Comparison of ENCODE assay signal across 14 cellular contexts in genomic region chr20:63772781-63773520, GRCh38. TPM values are rescaled to one million over a fixed set of nuclear protein-coding genes. Genes with fewer than 3 reads are reported as not detected.
DNase-seq lines count a peak whose midpoint lies in the region; ATAC-seq, FAIRE-seq and TF ChIP-seq lines count a peak whose summit lies in the region.
"Had no signal": no experiment of that assay in that cellular context is flagged by ENCODE, and none has a peak within 500 bp of the region (broad histone marks: within the 10 kb centered on the region; RNA-seq: fewer than 3 reads in every experiment).

No MANE protein-coding gene starts in this region.

- no peak overlapping the region for H3K4me3 ChIP-seq in adrenal gland
- no peak overlapping the region for H3K4me3 ChIP-seq in kidney (ENCODE audit: low read length in 2 of 2)
- no peak overlapping the region for H3K4me3 ChIP-seq in upper lobe of right lung
- H3K4me3 ChIP-seq in prostate gland = no peak overlapping the region
- H3K4me3 ChIP-seq: hepatocyte, SJSA1 had no signal

- H3K27ac ChIP-seq in adrenal gland = peak overlapping the region; percentile 10 to 81 (median 76)
- no peak overlapping the region for H3K27ac ChIP-seq in kidney (ENCODE audit: low read depth in 2 of 2, low read length in 2 of 2)
- H3K27ac ChIP-seq in upper lobe of right lung = peak overlapping the region; percentile 36
- no peak overlapping the region for H3K27ac ChIP-seq in prostate gland
- H3K27ac ChIP-seq: hepatocyte, SJSA1 had no signal

- H3K36me3 ChIP-seq in adrenal gland (replicated peaks in 1 of 2) (peaks cover 0 to 16% of the 10 kb centered on the region in 2 donors), kidney (ENCODE audit: control insufficient read depth in 1 of 2, insufficient read depth in 2 of 2, low read length in 2 of 2) (no peaks in the 10 kb centered on the region), upper lobe of right lung (no peaks in the 10 kb centered on the region), prostate gland (no peaks in the 10 kb centered on the region)
- H3K36me3 ChIP-seq: SJSA1 had no signal

- WGBS in adrenal gland, 4 donors = 32 to 53% (median 41%) methylated on average over 6 to 20 of the region's 20 CpGs
- 73% methylated on average over 20 of the region's 20 CpGs for WGBS in prostate gland

- intact Hi-C loops in Right ventricle myocardium superior (cut with DNase I) = no loop called here
- intact Hi-C loops in cardiac septum (cut with DNase I) = no loop called here
- intact Hi-C loops in adrenal gland (cut with DNase I) = no loop called here
- intact Hi-C loops in kidney (cut with DNase I) = no loop called here
- intact Hi-C loops in upper lobe of right lung (cut with DNase I) = no loop called here
- intact Hi-C loops in prostate gland (cut with DNase I) = loop anchor here (10.0 kb wide), 1 partner anchor 202 kb away; the partner anchor contains the start of gene SAMD10

- H3K4me1 ChIP-seq in adrenal gland (replicated peaks in 1 of 2) (peaks cover 7 to 25% of the 10 kb centered on the region in 2 donors), kidney (ENCODE audit: control insufficient read depth in 1 of 2, insufficient read depth in 1 of 2, low read depth in 1 of 2, low read length in 2 of 2) (peaks cover 0 to 15% of the 10 kb centered on the region in 2 donors), upper lobe of right lung (peaks cover 11% of the 10 kb centered on the region), prostate gland (replicated peaks) (no peaks in the 10 kb centered on the region)

- TF ChIP-seq POLR2A in adrenal gland (IDR thresholded peaks at IDR 0.05) (no peak), prostate gland (IDR thresholded peaks at IDR 0.05) (no peak)

- TF ChIP-seq CTCF in adrenal gland (IDR thresholded peaks at IDR 0.05) (no peak), kidney (IDR thresholded peaks at IDR 0.05; ENCODE audit: borderline replicate concordance, extremely low read depth, insufficient read depth) (no peak), upper lobe of right lung (IDR thresholded peaks at IDR 0.05) (no peak), prostate gland (IDR thresholded peaks at IDR 0.05) (no peak)

- FAIRE-seq in kidney (lab: Jason Lieb, UNC) = no peak

- H3K9me3 ChIP-seq in adrenal gland (replicated peaks in 1 of 3) (no peaks in the 10 kb centered on the region), kidney (ENCODE audit: control insufficient read depth in 1 of 2, low read length in 2 of 2) (no peaks in the 10 kb centered on the region), upper lobe of right lung (no peaks in the 10 kb centered on the region), prostate gland (no peaks in the 10 kb centered on the region)
- H3K9me3 ChIP-seq: SJSA1 had no signal

- DNase-seq in Right ventricle myocardium superior (no peak), cardiac septum (ENCODE audit: low spot score) (no peak), adrenal gland (peak; percentile 68 to 90 (median 83)), kidney (peak; percentile 76), upper lobe of right lung (no peak), prostate gland (ENCODE audit: low spot score) (no peak), NCI-H748 (lab: John Stamatoyannopoulos, UW; ENCODE audit: unreplicated experiment) (no peak)
- DNase-seq: activated CD4-positive, alpha-beta memory T cell treated with anti-CD3 and anti-CD28 coated beads for 36 hours; KBM-7; NCI-H187 treated with DMSO at 0.1 percent for 48 hours; NCI-H69 had no signal

- ATAC-seq in Right ventricle myocardium superior (ENCODE audit: poor library complexity) (peak; percentile 63), upper lobe of right lung (peak; percentile 73), HG03469 (IDR thresholded peaks at IDR 0.05; ENCODE audit: unreplicated experiment) (no peak)

- H3K27me3 ChIP-seq in adrenal gland (no peaks in the 10 kb centered on the region), upper lobe of right lung (no peaks in the 10 kb centered on the region), prostate gland (replicated peaks; ENCODE audit: insufficient read depth) (no peaks in the 10 kb centered on the region)
- H3K27me3 ChIP-seq: hepatocyte, SJSA1 had no signal

- no peak overlapping the region for H3K9ac ChIP-seq in kidney (ENCODE audit: low read length in 2 of 2)

RNA-seq across cellular contexts. Expression of gene SLC2A4RG, which starts 33.4 kb away (rescaled TPM):
- total RNA-seq in Right ventricle myocardium superior (95.0 TPM), cardiac septum (67.8 TPM), adrenal gland (100 to 1,000 TPM in 1 of 8 donors, 10 to 100 TPM in 7; 28.4 to 122 (median 47.9) TPM), kidney (154 TPM), upper lobe of right lung (64.1 TPM), prostate gland (100 to 1,000 TPM; 140 to 155 TPM)
- polyA plus RNA-seq in adrenal gland (100 to 1,000 TPM in 2 of 3 donors, 1 to 10 TPM in 1; 7.9 to 210 (median 150) TPM), kidney (ENCODE audit: insufficient read depth, low read depth, low replicate concordance) (171 TPM)

RNA-seq across cellular contexts. Expression of gene LIME1, which starts 36.5 kb away (rescaled TPM):
- total RNA-seq in Right ventricle myocardium superior = 1.6 TPM
- 5.0 TPM for total RNA-seq in cardiac septum
- total RNA-seq in adrenal gland = 10 to 100 TPM in 4 of 8 donors, 1 to 10 TPM in 4; 1.6 to 32.2 (median 8.4) TPM
- polyA plus RNA-seq in adrenal gland = 100 to 1,000 TPM in 1 of 3 donors, 10 to 100 TPM in 1, under 1 TPM in 1; 0.22 to 103 (median 45.0) TPM
- 12.1 TPM for total RNA-seq in kidney
- polyA plus RNA-seq in kidney (ENCODE audit: insufficient read depth, low read depth, low replicate concordance) = 114 TPM
- total RNA-seq in upper lobe of right lung = 7.8 TPM
- total RNA-seq in prostate gland = 10 to 100 TPM; 35.0 to 44.4 TPM

RNA-seq across cellular contexts. Expression of gene ZBTB46, which starts 58.1 kb away (rescaled TPM):
- total RNA-seq in Right ventricle myocardium superior (13.5 TPM), cardiac septum (17.4 TPM), adrenal gland (10 to 100 TPM in 5 of 8 donors, 1 to 10 TPM in 3; 7.7 to 22.4 (median 13.8) TPM), kidney (24.0 TPM), upper lobe of right lung (19.7 TPM), prostate gland (10 to 100 TPM in 1 of 2 donors, 1 to 10 TPM in 1; 7.9 to 12.2 TPM)
- polyA plus RNA-seq in adrenal gland (10 to 100 TPM in 1 of 3 donors, 1 to 10 TPM in 1, under 1 TPM in 1; 0.77 to 11.3 (median 5.4) TPM), kidney (ENCODE audit: insufficient read depth, low read depth, low replicate concordance) (4.5 TPM)

Comparison
In these comparisons a context has a peak if more than half of its experiments do, and no peak if none do; other contexts are left out.
1. DNase-seq: peak in adrenal gland (7 of 7) and kidney (single experiment); none in Right ventricle myocardium superior (single experiment), cardiac septum (single experiment), upper lobe of right lung (single experiment), prostate gland (single experiment) and NCI-H748 (single experiment).
2. H3K27ac ChIP-seq: peak in adrenal gland (5 of 5) and upper lobe of right lung (single experiment); none in kidney (0 of 2) and prostate gland (0 of 2).